9 cellular contexts compared by ENCODE assay signal in genomic region chr18:48974304-48975220, GRCh38. TPM values are rescaled to one million over a fixed set of nuclear protein-coding genes. Genes with fewer than 3 reads are reported as not detected.
DNase-seq lines count a peak whose midpoint lies in the region; TF ChIP-seq lines count a peak whose summit lies in the region.
"Had no signal": no experiment of that assay in that cellular context is flagged by ENCODE, and none has a peak within 500 bp of the region (broad histone marks: within the 10 kb centered on the region; RNA-seq: fewer than 3 reads in every experiment).

No MANE protein-coding gene starts in this region.

- peaks cover 14% of the 10 kb centered on the region for H3K4me1 Mint-ChIP-seq in osteocyte (ENCODE audit: unreplicated experiment)

- peak overlapping the region; percentile 58 for H3K4me3 ChIP-seq in fibroblast of mammary gland (ENCODE audit: control insufficient read depth, low read depth, low read length)

- H3K27ac Mint-ChIP-seq in osteocyte (ENCODE audit: unreplicated experiment): peak overlapping the region; percentile 71

- no peaks in the 10 kb centered on the region for H3K27me3 Mint-ChIP-seq in osteocyte (ENCODE audit: unreplicated experiment)

- peak overlapping the region; percentile 75 for H3K4me3 Mint-ChIP-seq in osteocyte (ENCODE audit: unreplicated experiment)

- H3K36me3 Mint-ChIP-seq in osteocyte (ENCODE audit: unreplicated experiment): no peaks in the 10 kb centered on the region

- H3K27ac ChIP-seq in RWPE1: peak overlapping the region; percentile 84

- H3K9me3 Mint-ChIP-seq in osteocyte (ENCODE audit: unreplicated experiment): no peaks in the 10 kb centered on the region

- POLR2A ChIA-PET in RWPE1 (lab: Yijun Ruan, JAX; ENCODE audit: low non-redundant PET): interaction anchor here (0.8 kb wide), 1 partner anchor 23 kb away, joined by 3 read pairs; no protein-coding TSS in a partner anchor

- peak; percentile 26 for DNase-seq in COLO668 (lab: John Stamatoyannopoulos, UW; ENCODE audit: unreplicated experiment)
- DNase-seq in RWPE1 (ENCODE audit: low spot score): no peak
- DNase-seq in fibroblast of mammary gland (ENCODE audit: low read depth): no peak
- no peak for DNase-seq in osteocyte (ENCODE audit: extremely low spot score, unreplicated experiment)
- DNase-seq in central memory CD4-positive, alpha-beta T cell: no peak
- no peak for DNase-seq in SK-N-DZ (ENCODE audit: low spot score)
- no peak for DNase-seq in activated effector memory CD4-positive, alpha-beta T cell treated with anti-CD3 and anti-CD28 coated beads, Interleukin-2, amount 50 U/mL, for 16 hours
- no peak for DNase-seq in occipital lobe (lab: John Stamatoyannopoulos, UW)
- DNase-seq: kidney glomerular epithelial cell had no signal

- CTCF ChIA-PET in RWPE1 (lab: Yijun Ruan, JAX): no interaction called here

- no peak for TF ChIP-seq CTCF in RWPE1 (conservative IDR thresholded peaks at IDR 0.05; ENCODE audit: low read depth)
- TF ChIP-seq CTCF in fibroblast of mammary gland (conservative IDR thresholded peaks at IDR 0.05; ENCODE audit: control insufficient read depth, insufficient read depth, low read depth, low read length): no peak
- no peak for TF ChIP-seq CTCF in osteocyte (IDR thresholded peaks at IDR 0.05)

RNA-seq across cellular contexts. Expression of gene SMAD7, which starts 23.8 kb away (rescaled TPM):
- total RNA-seq in osteocyte (53.6 and 55.8 TPM in 2 replicates), occipital lobe (18.7 TPM)
- 9.8 and 14.5 TPM in 2 replicates for polyA plus RNA-seq in SK-N-DZ (2014; cell fraction: cytosol; rRNA removed)
- polyA plus RNA-seq in SK-N-DZ (2014; cell fraction: nucleus; rRNA removed): 6.3 and 6.9 TPM in 2 replicates
